In the genomic region with DNA sequence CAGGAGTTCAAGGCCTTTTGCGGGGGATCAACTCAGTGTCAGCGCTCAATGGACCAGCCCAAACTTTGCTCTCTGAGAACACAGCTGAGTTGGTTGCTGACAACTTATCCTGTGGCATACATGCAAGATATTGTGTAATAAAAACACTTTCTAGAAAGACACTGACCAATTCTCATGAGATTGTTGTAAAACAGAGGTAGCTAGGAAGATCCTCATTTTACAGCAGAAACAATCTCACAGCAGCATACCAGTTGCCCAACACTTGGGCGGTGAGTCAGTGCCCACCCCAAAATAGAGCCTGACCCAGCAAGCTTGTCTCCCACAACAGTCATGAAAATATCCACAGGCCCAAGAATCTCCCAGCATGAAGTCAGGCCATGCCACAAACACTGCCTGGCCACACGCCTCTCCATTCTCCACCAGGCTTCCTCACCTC, we compare ENCODE assay signal across 9 cellular contexts. TPM values are rescaled to one million over a fixed set of nuclear protein-coding genes. Genes with fewer than 3 reads are reported as not detected.
A peak's percentile ranks its signal among the peaks of the same experiment; 100 is the strongest.
DNase-seq lines count a peak whose midpoint lies in the region; ATAC-seq and TF ChIP-seq lines count a peak whose summit lies in the region.
"Had no signal": no experiment of that assay in that cellular context is flagged by ENCODE, and none has a peak within 500 bp of the region (broad histone marks: within the 10 kb centered on the region; RNA-seq: fewer than 3 reads in every experiment).

No MANE protein-coding gene starts in this region.

- DNase-seq in GM03348 (ENCODE audit: low spot score) (peak; percentile 75), SKM-1 (lab: John Stamatoyannopoulos, UW; ENCODE audit: unreplicated experiment) (peak; percentile 90), foreskin keratinocyte (peak; percentile 69 to 78), psoas muscle (peak; percentile 60 to 85), NCI-H774 (lab: John Stamatoyannopoulos, UW) (no peak), NCI-H510A treated with DMSO at 0.1 percent for 48 hours (lab: John Stamatoyannopoulos, UW) (no peak)
- DNase-seq in stimulated activated CD4-positive, alpha-beta T cell treated with anti-CD3 and anti-CD28 coated beads, Interleukin-12 subunit alpha, Interleukin-12 subunit beta, amount 100 ng/mL, for 4 hours: no peak

- peak; percentile 21 for ATAC-seq in foreskin keratinocyte
- ATAC-seq in psoas muscle: peak; percentile 98 to 100 (median 99)
- no peak for ATAC-seq in GM21786 (IDR thresholded peaks at IDR 0.05; ENCODE audit: unreplicated experiment)

- intact Hi-C loops in psoas muscle (cut with DNase I): no loop called here

- 62 to 67% (median 64%) methylated on average over 4 of the region's 4 CpGs for WGBS in psoas muscle, 3 donors

- H3K4me1 ChIP-seq in foreskin keratinocyte (no peaks in the 10 kb centered on the region), psoas muscle (peaks cover 19% of the 10 kb centered on the region)

- H3K36me3 ChIP-seq in psoas muscle (ENCODE audit: insufficient read depth in 1 of 2, low read depth in 1 of 2): no peaks in the 10 kb centered on the region
- H3K36me3 ChIP-seq: thoracic aorta had no signal

- TF ChIP-seq CTCF in foreskin keratinocyte (conservative IDR thresholded peaks at IDR 0.05) (no peak), psoas muscle (IDR thresholded peaks at IDR 0.05) (no peak)

- peaks cover 15% of the 10 kb centered on the region for H3K27me3 ChIP-seq in foreskin keratinocyte
- H3K27me3 ChIP-seq in psoas muscle (ENCODE audit: insufficient read depth in 3 of 3, low read length in 2 of 3): no peaks in the 10 kb centered on the region

- H3K4me3 ChIP-seq in psoas muscle: no peak overlapping the region
- H3K4me3 ChIP-seq: thoracic aorta had no signal

- no peaks in the 10 kb centered on the region for H3K9me3 ChIP-seq in psoas muscle
- H3K9me3 ChIP-seq: thoracic aorta had no signal

- H3K27ac ChIP-seq in foreskin keratinocyte (no peak overlapping the region), psoas muscle (peak overlapping the region; percentile 78)
- H3K27ac ChIP-seq: thoracic aorta had no signal

RNA-seq across cellular contexts. Expression of gene KLHL6, which starts 18.2 kb away (rescaled TPM):
- total RNA-seq in foreskin keratinocyte (0.03 and 0.11 TPM in 2 replicates), psoas muscle (1 to 10 TPM in 1 of 4 donors, under 1 TPM in 3; 0.42 to 1.3 (median 0.51) TPM)
- polyA plus RNA-seq in foreskin keratinocyte (0.02 and 0.06 TPM in 2 replicates), psoas muscle (under 1 TPM; 0.12 to 0.22 (median 0.13) TPM)

Comparison
In these comparisons a context has a peak if more than half of its experiments do, and no peak if none do; other contexts are left out.
1. DNase-seq: peak in GM03348 (single experiment), SKM-1 (single experiment), foreskin keratinocyte (2 of 2) and psoas muscle (2 of 2); none in stimulated activated CD4-positive, alpha-beta T cell treated with anti-CD3 and anti-CD28 coated beads, Interleukin-12 subunit alpha, Interleukin-12 subunit beta, amount 100 ng/mL, for 4 hours (single experiment), NCI-H774 (single experiment) and NCI-H510A treated with DMSO at 0.1 percent for 48 hours (single experiment).